ENCODE assay signal across 1 cellular context in genomic region chr12:31732926-31733548, GRCh38.
TF ChIP-seq lines count a peak whose summit lies in the region.

No MANE protein-coding gene starts in this region.

TF ChIP-seq in K562, 482 proteins besides CTCF, POLR2A, EP300 and RAD21 (continued from another document and continues in another):
- TF ChIP-seq CHD7 (IDR thresholded peaks at IDR 0.05; ENCODE audit: low read depth, low read length) (no peak), SFPQ (IDR thresholded peaks at IDR 0.05; ENCODE audit: low read depth, low read length) (no peak), GABPB2 (CRISPR knock-in tag; conservative IDR thresholded peaks at IDR 0.05) (no peak), PCBP2 (IDR thresholded peaks at IDR 0.05; ENCODE audit: low read depth, low read length, poor library complexity, severe bottlenecking) (no peak), ATF2 (CRISPR knock-in tag; IDR thresholded peaks at IDR 0.05) (no peak), NR2C1 (IDR thresholded peaks at IDR 0.05) (no peak), NR2C1 (tag; IDR thresholded peaks at IDR 0.05) (0 out of 2 replicates have a peak, but pooled peaks have one; percentile 33), CREB3 (tag; conservative IDR thresholded peaks at IDR 0.05; ENCODE audit: low read depth) (no peak), HSF4 (CRISPR knock-in tag; IDR thresholded peaks at IDR 0.05; ENCODE audit: borderline replicate concordance) (no peak), L3MBTL2 (IDR thresholded peaks at IDR 0.05) (no peak), HMGXB4 (CRISPR knock-in tag; IDR thresholded peaks at IDR 0.05) (no peak), MEF2D (tag; conservative IDR thresholded peaks at IDR 0.05; ENCODE audit: low read depth) (peak; percentile 30; the same call in 1 of the 2 replicates), ZNF655 (CRISPR knock-in tag; IDR thresholded peaks at IDR 0.05) (no peak), U2AF1 (optimal IDR thresholded peaks at IDR 0.05; ENCODE audit: low read depth, low read length) (no peak), HNRNPUL1 (IDR thresholded peaks at IDR 0.05; ENCODE audit: low read length) (no peak), SPI1 (IDR thresholded peaks at IDR 0.05; ENCODE audit: borderline replicate concordance, low read depth, low read length) (no peak), NCOA2 (IDR thresholded peaks at IDR 0.05; ENCODE audit: partially characterized antibody in 2 of 2) (no peak), PHF21A (IDR thresholded peaks at IDR 0.05; ENCODE audit: borderline replicate concordance, low read depth) (no peak), SMARCC2 (IDR thresholded peaks at IDR 0.05; ENCODE audit: low read depth) (peak; percentile 81), MXD1 (CRISPR knock-in tag; IDR thresholded peaks at IDR 0.05; ENCODE audit: borderline replicate concordance, poor library complexity, severe bottlenecking) (no peak), XRCC4 (IDR thresholded peaks at IDR 0.05; ENCODE audit: extremely low read depth, insufficient read depth, insufficient read length) (no peak), DDX20 (tag; IDR thresholded peaks at IDR 0.05; ENCODE audit: low read depth) (no peak), MED1 (CRISPR knock-in tag; IDR thresholded peaks at IDR 0.05; ENCODE audit: borderline replicate concordance) (no peak), HOXB6 (CRISPR knock-in tag; IDR thresholded peaks at IDR 0.05; ENCODE audit: borderline replicate concordance) (no peak), ZNF76 (CRISPR knock-in tag; IDR thresholded peaks at IDR 0.05; ENCODE audit: borderline replicate concordance) (no peak), ELF2 (CRISPR knock-in tag; IDR thresholded peaks at IDR 0.05) (no peak), EHMT2 (IDR thresholded peaks at IDR 0.05) (peak; percentile 83), ZNF398 (CRISPR knock-in tag; IDR thresholded peaks at IDR 0.05) (no peak), ZNF764 (CRISPR knock-in tag; IDR thresholded peaks at IDR 0.05; ENCODE audit: low read depth) (no peak), LARP7 (IDR thresholded peaks at IDR 0.05) (no peak), KLF16 (IDR thresholded peaks at IDR 0.05) (no peak), ZNF780A (CRISPR knock-in tag; IDR thresholded peaks at IDR 0.05) (no peak), ZBTB12 (CRISPR knock-in tag; IDR thresholded peaks at IDR 0.05) (no peak)
